9 cellular contexts compared by ENCODE assay signal in genomic region chr3:152737021-152737908, GRCh38.
DNase-seq lines count a peak whose midpoint lies in the region; ATAC-seq and TF ChIP-seq lines count a peak whose summit lies in the region.
"Had no signal": no experiment of that assay in that cellular context is flagged by ENCODE, and none has a peak within 500 bp of the region (broad histone marks: within the 10 kb centered on the region; RNA-seq: fewer than 3 reads in every experiment).

No MANE protein-coding gene starts in this region.

- no peak overlapping the region for H3K4me3 ChIP-seq in CD8-positive, alpha-beta memory T cell (ENCODE audit: low read length)

- no peak overlapping the region for H3K4me3 Mint-ChIP-seq in activated naive CD8-positive, alpha-beta T cell treated with anti-CD3 and anti-CD28 coated beads, Interleukin-2, amount 10 ng/mL, durations not matched to agents 7 days and 5 days
- H3K4me3 Mint-ChIP-seq in CD8-positive, alpha-beta memory T cell, result no peak overlapping the region
- H3K4me3 Mint-ChIP-seq in type B pancreatic cell, result no peak overlapping the region

- peak; percentile 32 for DNase-seq in AG09319 (ENCODE audit: extremely low read depth, low read depth)
- no peak for DNase-seq in activated naive CD8-positive, alpha-beta T cell treated with anti-CD3 and anti-CD28 coated beads, Interleukin-2, amount 10 ng/mL, durations not matched to agents 7 days and 5 days
- DNase-seq in stromal cell of bone marrow (ENCODE audit: low read depth), result peak; percentile 62
- DNase-seq in CD8-positive, alpha-beta memory T cell, result no peak
- DNase-seq in NCI-H2029 treated with DMSO at 0.1 percent for 48 hours (lab: John Stamatoyannopoulos, UW), result no peak
- DNase-seq in type B pancreatic cell (ENCODE audit: extremely low spot score, unreplicated experiment), result no peak

- H3K27me3 Mint-ChIP-seq in activated naive CD8-positive, alpha-beta T cell treated with anti-CD3 and anti-CD28 coated beads, Interleukin-2, amount 10 ng/mL, durations not matched to agents 7 days and 5 days, result peaks cover 23% of the 10 kb centered on the region
- H3K27me3 Mint-ChIP-seq in CD8-positive, alpha-beta memory T cell, result no peaks in the 10 kb centered on the region
- no peaks in the 10 kb centered on the region for H3K27me3 Mint-ChIP-seq in type B pancreatic cell

- H3K27ac ChIP-seq in CD8-positive, alpha-beta memory T cell (ENCODE audit: low read depth, low read length), result no peak overlapping the region
- H3K27ac ChIP-seq: neutrophil had no signal

- no peaks in the 10 kb centered on the region for H3K4me1 ChIP-seq in CD8-positive, alpha-beta memory T cell (ENCODE audit: insufficient read depth, low read length)

- TF ChIP-seq CTCF in AG09319 (IDR thresholded peaks at IDR 0.05; ENCODE audit: low read depth, low read length) (no peak), type B pancreatic cell (conservative IDR thresholded peaks at IDR 0.05) (no peak)

- H3K9me3 Mint-ChIP-seq in activated naive CD8-positive, alpha-beta T cell treated with anti-CD3 and anti-CD28 coated beads, Interleukin-2, amount 10 ng/mL, durations not matched to agents 7 days and 5 days, result no peaks in the 10 kb centered on the region
- H3K9me3 Mint-ChIP-seq in CD8-positive, alpha-beta memory T cell, result no peaks in the 10 kb centered on the region
- H3K9me3 Mint-ChIP-seq in type B pancreatic cell, result no peaks in the 10 kb centered on the region

- H3K36me3 ChIP-seq in CD8-positive, alpha-beta memory T cell (ENCODE audit: insufficient read depth, low read length), result no peaks in the 10 kb centered on the region
- H3K36me3 ChIP-seq: neutrophil had no signal

- CTCF ChIA-PET in CD8-positive, alpha-beta memory T cell (lab: Charles Lee), result no interaction called here

- no peaks in the 10 kb centered on the region for H3K27me3 ChIP-seq in CD8-positive, alpha-beta memory T cell (ENCODE audit: insufficient read depth, low read length, poor library complexity, severe bottlenecking)
- H3K27me3 ChIP-seq: neutrophil had no signal

- no peaks in the 10 kb centered on the region for H3K9me3 ChIP-seq in CD8-positive, alpha-beta memory T cell (ENCODE audit: low read length)
- H3K9me3 ChIP-seq: neutrophil had no signal

- no peaks in the 10 kb centered on the region for H3K36me3 Mint-ChIP-seq in activated naive CD8-positive, alpha-beta T cell treated with anti-CD3 and anti-CD28 coated beads, Interleukin-2, amount 10 ng/mL, durations not matched to agents 7 days and 5 days
- H3K36me3 Mint-ChIP-seq in CD8-positive, alpha-beta memory T cell, result no peaks in the 10 kb centered on the region
- H3K36me3 Mint-ChIP-seq in type B pancreatic cell, result no peaks in the 10 kb centered on the region

- ATAC-seq in GM19372 (IDR thresholded peaks at IDR 0.05; ENCODE audit: low read depth, unreplicated experiment), result peak; percentile 97
- peak; percentile 99 for ATAC-seq in HG03139 (IDR thresholded peaks at IDR 0.05; ENCODE audit: unreplicated experiment)
- peak; percentile 94 for ATAC-seq in activated naive CD8-positive, alpha-beta T cell treated with anti-CD3 and anti-CD28 coated beads, Interleukin-2, amount 10 ng/mL, durations not matched to agents 7 days and 5 days (ENCODE audit: low read depth)

- no peak overlapping the region for H3K27ac Mint-ChIP-seq in activated naive CD8-positive, alpha-beta T cell treated with anti-CD3 and anti-CD28 coated beads, Interleukin-2, amount 10 ng/mL, durations not matched to agents 7 days and 5 days
- no peak overlapping the region for H3K27ac Mint-ChIP-seq in CD8-positive, alpha-beta memory T cell
- H3K27ac Mint-ChIP-seq in type B pancreatic cell, result no peak overlapping the region

- peaks cover 14% of the 10 kb centered on the region for H3K4me1 Mint-ChIP-seq in activated naive CD8-positive, alpha-beta T cell treated with anti-CD3 and anti-CD28 coated beads, Interleukin-2, amount 10 ng/mL, durations not matched to agents 7 days and 5 days
- H3K4me1 Mint-ChIP-seq in CD8-positive, alpha-beta memory T cell, result no peaks in the 10 kb centered on the region
- no peaks in the 10 kb centered on the region for H3K4me1 Mint-ChIP-seq in type B pancreatic cell (ENCODE audit: unreplicated experiment)

- POLR2A ChIA-PET in activated naive CD8-positive, alpha-beta T cell treated with anti-CD3 and anti-CD28 coated beads, Interleukin-2, amount 10 ng/mL, durations not matched to agents 7 days and 5 days (lab: Charles Lee), result interaction anchor here (1.0 kb wide), 1 partner anchor 231 kb away, joined by 3 read pairs; no protein-coding TSS in a partner anchor
- POLR2A ChIA-PET in CD8-positive, alpha-beta memory T cell (lab: Charles Lee), result no interaction called here

Comparison
In these comparisons a context has a peak if more than half of its experiments do, and no peak if none do; other contexts are left out.
1. DNase-seq: peak in AG09319 (single experiment) and stromal cell of bone marrow (single experiment); none in activated naive CD8-positive, alpha-beta T cell treated with anti-CD3 and anti-CD28 coated beads, Interleukin-2, amount 10 ng/mL, durations not matched to agents 7 days and 5 days (single experiment), CD8-positive, alpha-beta memory T cell (0 of 5), NCI-H2029 treated with DMSO at 0.1 percent for 48 hours (single experiment) and type B pancreatic cell (single experiment).
2. Peak in every context shown above with its lines, with median percentiles within 50 percentile points of each other: ATAC-seq.